In the genomic region with DNA sequence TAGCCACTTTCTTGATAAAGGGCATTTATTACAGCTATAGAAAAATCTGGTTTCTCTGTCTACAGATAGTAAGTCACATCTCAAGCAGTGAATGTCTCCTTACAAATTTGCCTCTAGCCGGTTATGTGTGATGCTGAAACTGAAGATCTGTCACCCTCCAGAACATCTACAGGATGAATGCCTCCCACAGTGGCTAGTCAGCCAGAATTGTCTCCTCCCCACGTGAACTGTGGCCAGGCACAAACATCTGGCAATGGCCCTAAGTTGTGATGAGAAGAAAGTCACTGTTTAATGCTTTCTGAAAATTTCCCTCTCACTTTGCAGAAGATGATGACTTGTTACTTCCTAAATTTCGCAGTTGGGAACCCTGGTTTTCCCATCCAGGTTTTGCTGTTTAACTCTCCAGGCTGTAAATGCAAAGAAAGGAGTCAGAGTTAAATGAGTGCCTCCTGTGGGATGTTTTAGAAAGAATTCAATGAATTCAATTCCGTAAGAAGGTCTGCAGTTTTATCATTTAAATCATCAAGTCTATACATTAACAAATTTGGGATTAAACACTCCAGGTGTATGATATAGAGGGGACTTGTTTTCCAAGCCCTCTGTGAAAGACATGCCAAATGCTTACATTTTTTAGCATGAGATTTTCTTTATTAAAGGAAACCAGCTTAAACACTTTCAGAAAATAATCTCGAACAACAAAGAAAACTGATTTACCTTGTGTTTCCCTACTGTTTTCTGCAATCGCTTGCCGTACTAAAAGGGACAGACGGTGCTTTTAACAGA, we compare ENCODE assay signal across 24 cellular contexts. TPM values are rescaled to one million over a fixed set of nuclear protein-coding genes. Genes with fewer than 3 reads are reported as not detected.
"Had no signal": no experiment of that assay in that cellular context is flagged by ENCODE, and none has a peak within 500 bp of the region (broad histone marks: within the 10 kb centered on the region; RNA-seq: fewer than 3 reads in every experiment).

No MANE protein-coding gene starts in this region.

- H3K36me3 ChIP-seq: MG63 had no signal

- DNase-seq: activated B cell treated with CpG ODN at 0.5 μM for 24 hours; activated CD4-positive, alpha-beta T cell treated with anti-CD3 and anti-CD28 coated beads for 1 hour; activated CD4-positive, alpha-beta T cell treated with anti-CD3 and anti-CD28 coated beads, Interleukin-2, amount 10 ng/mL, durations not matched to agents 24 days and 14 days; activated CD4-positive, alpha-beta T cell treated with anti-CD3 and anti-CD28 coated beads, Interleukin-2, amount 50 U/mL, for 48 hours; activated CD8-positive, alpha-beta memory T cell treated with anti-CD3 and anti-CD28 coated beads for 24 hours; activated effector memory CD4-positive, alpha-beta T cell treated with anti-CD3 and anti-CD28 coated beads, Interleukin-2, amount 50 U/mL, for 16 hours; activated naive CD4-positive, alpha-beta T cell treated with anti-CD3 and anti-CD28 coated beads for 36 hours; activated T-cell treated with anti-CD3 and anti-CD28 coated beads, Interleukin-2, amount 50 U/mL, for 4 hours; amygdala; MG63; NCI-H1105; NCI-H1436; NCI-H1694 treated with DMSO at 0.1 percent for 48 hours; NCI-H2029 treated with DMSO at 0.1 percent for 48 hours; NCI-H345; NCI-H510A; NCI-H526 treated with DMSO at 0.1 percent for 48 hours; NCI-H82; SIG-M5; T-helper 17 cell; T-helper 9 cell had no signal

- H3K36me3 Mint-ChIP-seq: activated naive CD8-positive, alpha-beta T cell; brain had no signal

- FAIRE-seq: astrocyte had no signal

- H3K4me1 Mint-ChIP-seq: activated B cell treated with CpG ODN at 0.5 μM for 24 hours; activated CD4-positive, alpha-beta T cell treated with anti-CD3 and anti-CD28 coated beads, Interleukin-2, amount 10 ng/mL, durations not matched to agents 24 days and 14 days; brain; T-helper 17 cell had no signal

- H3K27ac Mint-ChIP-seq: activated B cell treated with CpG ODN at 0.5 μM for 24 hours; activated CD4-positive, alpha-beta T cell treated with anti-CD3 and anti-CD28 coated beads, Interleukin-2, amount 10 ng/mL, durations not matched to agents 24 days and 14 days; activated naive CD4-positive, alpha-beta T cell treated with anti-CD3 and anti-CD28 coated beads for 36 hours; activated naive CD8-positive, alpha-beta T cell; brain; T-helper 17 cell had no signal

- H3K4me3 Mint-ChIP-seq: activated B cell treated with CpG ODN at 0.5 μM for 24 hours; activated CD4-positive, alpha-beta T cell treated with anti-CD3 and anti-CD28 coated beads, Interleukin-2, amount 10 ng/mL, durations not matched to agents 24 days and 14 days; activated naive CD4-positive, alpha-beta T cell treated with anti-CD3 and anti-CD28 coated beads for 36 hours; activated naive CD8-positive, alpha-beta T cell; activated T-cell treated with anti-CD3 and anti-CD28 coated beads, Interleukin-2, amount 50 U/mL, for 4 hours; brain; T-helper 17 cell had no signal

- H3K4me3 ChIP-seq: MG63 had no signal

- H3K27me3 ChIP-seq: MG63 had no signal

- H3K9me3 Mint-ChIP-seq: activated B cell treated with CpG ODN at 0.5 μM for 24 hours; activated CD4-positive, alpha-beta T cell treated with anti-CD3 and anti-CD28 coated beads, Interleukin-2, amount 10 ng/mL, durations not matched to agents 24 days and 14 days; activated naive CD4-positive, alpha-beta T cell treated with anti-CD3 and anti-CD28 coated beads for 36 hours; activated T-cell treated with anti-CD3 and anti-CD28 coated beads, Interleukin-2, amount 50 U/mL, for 4 hours had no signal

- ATAC-seq: activated T-cell treated with anti-CD3 and anti-CD28 coated beads, Interleukin-2, amount 50 U/mL, for 4 hours; T-helper 17 cell had no signal

- H3K27me3 Mint-ChIP-seq: activated B cell treated with CpG ODN at 0.5 μM for 24 hours; activated CD4-positive, alpha-beta T cell treated with anti-CD3 and anti-CD28 coated beads, Interleukin-2, amount 10 ng/mL, durations not matched to agents 24 days and 14 days had no signal

RNA-seq across cellular contexts. Expression of a gene that starts 55.4 kb away (rescaled TPM):
- total RNA-seq: activated B cell treated with CpG ODN at 0.5 μM for 24 hours; activated CD4-positive, alpha-beta T cell treated with anti-CD3 and anti-CD28 coated beads, Interleukin-2, amount 10 ng/mL, durations not matched to agents 24 days and 14 days; activated naive CD4-positive, alpha-beta T cell treated with anti-CD3 and anti-CD28 coated beads for 36 hours had no signal
